9 cellular contexts compared by ENCODE assay signal in the genomic region with DNA sequence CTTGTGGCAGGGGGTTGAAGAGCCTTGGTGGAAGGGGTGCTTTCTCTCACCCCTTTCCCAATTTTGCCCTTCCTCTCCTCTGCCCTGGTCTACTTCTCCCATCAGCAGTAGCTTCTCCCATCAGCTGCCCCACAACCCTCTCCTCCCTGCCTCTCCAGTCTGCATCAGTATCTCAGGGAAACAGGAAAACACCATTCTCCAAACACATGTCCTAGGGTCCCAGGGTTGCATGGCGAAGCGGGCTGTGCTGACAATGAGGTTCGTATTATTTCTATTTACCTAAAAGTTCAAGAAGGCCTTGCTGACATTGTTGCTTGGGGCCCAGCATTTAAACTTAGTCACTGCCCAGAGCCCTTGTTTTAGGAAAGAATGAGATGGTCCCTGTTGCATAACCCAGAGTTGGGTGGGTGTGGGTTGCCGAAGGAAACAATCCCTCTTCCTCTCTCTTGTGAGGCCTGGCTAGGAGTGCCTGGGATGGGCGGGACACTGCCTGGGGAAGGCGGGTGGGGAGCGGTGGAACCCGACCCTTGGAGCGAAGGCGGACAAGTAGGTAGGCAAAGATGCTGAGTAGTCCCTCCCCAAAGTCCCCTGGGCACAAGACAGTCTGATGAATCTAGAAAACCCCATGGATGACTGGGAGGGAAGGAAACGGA. TPM values are rescaled to one million over a fixed set of nuclear protein-coding genes. Genes with fewer than 3 reads are reported as not detected.
DNase-seq lines count a peak whose midpoint lies in the region; ATAC-seq and TF ChIP-seq lines count a peak whose summit lies in the region.
"Had no signal": no experiment of that assay in that cellular context is flagged by ENCODE, and none has a peak within 500 bp of the region (broad histone marks: within the 10 kb centered on the region; RNA-seq: fewer than 3 reads in every experiment).

No MANE protein-coding gene starts in this region.

- WGBS in testis, 2 donors: 21 to 26% methylated on average over 11 of the region's 11 CpGs

- no peak for TF ChIP-seq POLR2A in testis (IDR thresholded peaks at IDR 0.05)
- TF ChIP-seq POLR2A in erythroblast (IDR thresholded peaks at IDR 0.05; ENCODE audit: low read length): no peak

- H3K4me3 ChIP-seq in astrocyte of the spinal cord (ENCODE audit: low read depth, low read length) (peak overlapping the region; percentile 59), testis (peak overlapping the region in 1 of 2 donors; percentile 65)

- peak overlapping the region; percentile 45 to 87 for H3K27ac ChIP-seq in testis

- peaks cover 12% of the 10 kb centered on the region for H3K4me1 ChIP-seq in testis

- H3K9me3 ChIP-seq in testis: no peaks in the 10 kb centered on the region

- intact Hi-C loops in testis (cut with DNase I; ENCODE audit: low total_unique reads): loop anchor here (2.0 kb wide), 1 partner anchor 25 kb away; no protein-coding TSS in a partner anchor

- in situ Hi-C loops in astrocyte of the spinal cord (cut with HindIII; ENCODE audit: low sequenced_read_pairs): no loop called here

- no peaks in the 10 kb centered on the region for H3K27me3 ChIP-seq in testis

- DNase-seq in SIG-M5 treated with dmso at 0.1 percent for 504 hours (lab: John Stamatoyannopoulos, UW; ENCODE audit: unreplicated experiment) (peak; percentile 37), SIG-M5 (lab: John Stamatoyannopoulos, UW) (no peak), astrocyte of the spinal cord (ENCODE audit: low read depth, low spot score) (peak; percentile 23), iris pigment epithelial cell (ENCODE audit: low read depth) (peak; percentile 54), testis (peak; percentile 78), erythroblast (lab: John Stamatoyannopoulos, UW) (no peak)
- no peak for DNase-seq in activated naive CD4-positive, alpha-beta T cell treated with Interleukin-2 at 50 U/mL for 16 hours

- H3K36me3 ChIP-seq in testis (ENCODE audit: low read depth, missing control alignments): no peaks in the 10 kb centered on the region

- TF ChIP-seq CTCF in astrocyte of the spinal cord (IDR thresholded peaks at IDR 0.05; ENCODE audit: low read depth, low read length): no peak
- no peak for TF ChIP-seq CTCF in testis (IDR thresholded peaks at IDR 0.05)

- no peak for ATAC-seq in HG03196 (IDR thresholded peaks at IDR 0.05; ENCODE audit: unreplicated experiment)

RNA-seq across cellular contexts. Expression of a gene that starts 1.3 kb away (rescaled TPM):
- total RNA-seq in testis: 100 to 1,000 TPM; 121 to 261 TPM
- 185 TPM for polyA plus RNA-seq in testis (ENCODE audit: insufficient read depth, low read depth, low replicate concordance)

RNA-seq across cellular contexts. Expression of a gene that starts 7.1 kb away (rescaled TPM):
- total RNA-seq in testis: under 1 TPM in 1 of 2 donors, not detected in 1; 0.19 TPM
- 0.25 TPM for polyA plus RNA-seq in testis (ENCODE audit: insufficient read depth, low read depth, low replicate concordance)
- total RNA-seq: SK-MEL-5 had no signal

RNA-seq across cellular contexts. Expression of a gene that starts 17.0 kb away (rescaled TPM):
- 10 to 100 TPM; 27.7 to 29.5 TPM for total RNA-seq in testis
- 29.5 TPM for polyA plus RNA-seq in testis (ENCODE audit: insufficient read depth, low read depth, low replicate concordance)

RNA-seq across cellular contexts. Expression of a gene that starts 46.4 kb away (rescaled TPM):
- 100 to 1,000 TPM; 108 to 138 TPM for total RNA-seq in testis
- 47.0 TPM for polyA plus RNA-seq in testis (ENCODE audit: insufficient read depth, low read depth, low replicate concordance)

Comparison
In these comparisons a context has a peak if more than half of its experiments do, and no peak if none do; other contexts are left out.
1. DNase-seq: peak in SIG-M5 treated with dmso at 0.1 percent for 504 hours (single experiment), astrocyte of the spinal cord (single experiment), iris pigment epithelial cell (single experiment) and testis (single experiment); none in SIG-M5 (single experiment), activated naive CD4-positive, alpha-beta T cell treated with Interleukin-2 at 50 U/mL for 16 hours (single experiment) and erythroblast (0 of 2).